In the genomic region with DNA sequence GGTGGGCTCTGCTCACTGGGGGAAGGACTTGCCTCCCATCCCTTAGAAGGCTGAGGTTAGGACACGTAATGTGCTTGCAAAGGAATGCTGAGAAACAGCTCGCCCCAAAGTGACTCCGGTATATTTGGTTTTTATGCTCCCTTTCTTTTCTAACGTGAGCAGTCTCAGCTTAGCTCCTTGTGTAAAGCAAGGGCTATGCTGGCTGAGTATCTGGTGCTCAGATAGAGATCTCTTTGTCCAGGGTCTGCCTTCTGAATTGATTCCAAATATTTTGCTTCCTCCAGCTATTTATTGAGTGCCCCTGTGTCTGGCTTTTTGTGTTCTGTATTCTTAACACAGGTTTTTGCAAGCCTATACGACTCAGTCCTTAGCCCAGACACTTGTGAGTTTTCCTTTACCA, we compare ENCODE assay signal across 21 cellular contexts.
DNase-seq lines count a peak whose midpoint lies in the region; ATAC-seq and TF ChIP-seq lines count a peak whose summit lies in the region.
"Had no signal": no experiment of that assay in that cellular context is flagged by ENCODE, and none has a peak within 500 bp of the region (broad histone marks: within the 10 kb centered on the region; RNA-seq: fewer than 3 reads in every experiment).

No MANE protein-coding gene starts in this region.

- DNase-seq in H9, result no peak
- DNase-seq in SK-N-MC (ENCODE audit: low read depth, low spot score), result no peak
- DNase-seq in stomach, result no peak
- DNase-seq in NCI-H2029 (lab: John Stamatoyannopoulos, UW), result no peak
- no peak for DNase-seq in NCI-H1105 treated with DMSO at 0.1 percent for 48 hours (lab: John Stamatoyannopoulos, UW)
- DNase-seq in neural progenitor cell (ENCODE audit: low spot score), result no peak
- DNase-seq: activated gamma-delta T cell; cerebellar nuclear complex; DND-41; effector memory CD8-positive, alpha-beta T cell; heart right ventricle; immature natural killer cell; KBM-7; naive B cell; NCI-H1092; NCI-H510A treated with DMSO at 0.1 percent for 48 hours; psoas muscle; small intestine; stimulated activated CD4-positive, alpha-beta T cell treated with anti-CD3 and anti-CD28 coated beads, Interleukin-4, amount 100 ng/mL, for 1 hour; T-helper 1 cell had no signal

- H3K9ac ChIP-seq in H9 (ENCODE audit: extremely low read depth, insufficient read length, low read length) (no peak overlapping the region), SK-N-MC (ENCODE audit: insufficient read length) (no peak overlapping the region), neural progenitor cell (no peak overlapping the region)

- no peak overlapping the region for H3K4ac ChIP-seq in H9 (ENCODE audit: low read depth, low read length)

- H3K9me3 ChIP-seq in H9 (ENCODE audit: control insufficient read depth, low read depth, low read length), result peaks cover 6% of the 10 kb centered on the region
- 0 out of 2 replicates have a peak, but pooled peaks cover 4% of the 10 kb centered on the region for H3K9me3 ChIP-seq in SK-N-MC (ENCODE audit: low read depth, low read length)
- no peaks in the 10 kb centered on the region for H3K9me3 ChIP-seq in gastroesophageal sphincter
- no peaks in the 10 kb centered on the region for H3K9me3 ChIP-seq in stomach
- no peaks in the 10 kb centered on the region for H3K9me3 ChIP-seq in neural progenitor cell (ENCODE audit: low read depth)
- H3K9me3 ChIP-seq: psoas muscle had no signal

- H3K9me3 Mint-ChIP-seq in H9 (peaks cover 20 to 22% of the 10 kb centered on the region in 2 experiments), neural progenitor cell (peaks cover 2% of the 10 kb centered on the region)
- H3K9me3 Mint-ChIP-seq: effector memory CD8-positive, alpha-beta T cell; immature natural killer cell had no signal

- H3K79me2 ChIP-seq in H9 (ENCODE audit: insufficient read depth, low read length), result no peaks in the 10 kb centered on the region
- H3K79me2 ChIP-seq in neural progenitor cell (ENCODE audit: low read depth), result no peaks in the 10 kb centered on the region

- no peak for TF ChIP-seq EP300 in gastroesophageal sphincter (IDR thresholded peaks at IDR 0.05)
- no peak for TF ChIP-seq EP300 in stomach (IDR thresholded peaks at IDR 0.05)

- no peaks in the 10 kb centered on the region for H3K23me2 ChIP-seq in H9 (ENCODE audit: insufficient read length, low read depth, low read length, poor library complexity, severe bottlenecking)

- no peak overlapping the region for H3K14ac ChIP-seq in H9 (ENCODE audit: insufficient read depth, low read length)

- H3K36me3 ChIP-seq in SK-N-MC (ENCODE audit: insufficient read depth, low read length) (peaks cover 52% of the 10 kb centered on the region), gastroesophageal sphincter (peaks cover 0 to 40% of the 10 kb centered on the region in 2 donors), stomach (peaks cover 3 to 42% (median 26%) of the 10 kb centered on the region in 4 donors), neural progenitor cell (no peaks in the 10 kb centered on the region)

- H3K4me1 Mint-ChIP-seq in H9 (peaks cover 71 to 78% of the 10 kb centered on the region in 2 experiments), neural progenitor cell (peaks cover 13% of the 10 kb centered on the region)

- no peak overlapping the region for H4K91ac ChIP-seq in H9 (ENCODE audit: insufficient read length, low read depth, low read length)

- no peak for TF ChIP-seq POLR2A in gastroesophageal sphincter (IDR thresholded peaks at IDR 0.05)
- TF ChIP-seq POLR2A in stomach (IDR thresholded peaks at IDR 0.05), result no peak

- no peaks in the 10 kb centered on the region for H3F3A ChIP-seq in neural progenitor cell (ENCODE audit: low read depth)

- H3K4me3 ChIP-seq in SK-N-MC, result no peak overlapping the region
- peak overlapping the region in 1 of 2 donors; percentile 20 for H3K4me3 ChIP-seq in gastroesophageal sphincter
- H3K4me3 ChIP-seq in stomach, result no peak overlapping the region
- H3K4me3 ChIP-seq in neural progenitor cell, result no peak overlapping the region
- H3K4me3 ChIP-seq: heart right ventricle, psoas muscle had no signal

- H2BK120ac ChIP-seq in H9 (ENCODE audit: low read depth, low read length, poor library complexity, severe bottlenecking), result no peak overlapping the region

- H2AFZ ChIP-seq in H9 (ENCODE audit: low read length) (no peak overlapping the region), neural progenitor cell (replicated peaks) (no peak overlapping the region)

- no peak overlapping the region for H4K8ac ChIP-seq in H9 (replicated peaks; ENCODE audit: insufficient read length, low read depth, low read length)

- H2BK5ac ChIP-seq in H9 (ENCODE audit: insufficient read length, low read length), result no peak overlapping the region

- WGBS in H9 (ENCODE audit: extremely low coverage, insufficient read length, low lambda C conversion rate), result no CpG with 5 or more reads among the region's 5 CpGs
- 24 to 42% methylated on average over 5 of the region's 5 CpGs for WGBS in gastroesophageal sphincter (ENCODE audit: low coverage in 1 of 2), 2 donors
- WGBS in stomach, 5 donors, result 49 to 73% (median 64%) methylated on average over 5 of the region's 5 CpGs

- no peak overlapping the region for H2BK12ac ChIP-seq in H9 (ENCODE audit: insufficient read length, low read depth, low read length)

- H3K27me3 ChIP-seq in H9 (ENCODE audit: insufficient read depth, low read length) (no peaks in the 10 kb centered on the region), gastroesophageal sphincter (no peaks in the 10 kb centered on the region), stomach (no peaks in the 10 kb centered on the region), neural progenitor cell (no peaks in the 10 kb centered on the region)
- H3K27me3 ChIP-seq: heart right ventricle had no signal

- H3K36me3 Mint-ChIP-seq in H9 (ENCODE audit: insufficient read depth in 1 of 3, low read depth in 3 of 3) (peaks cover 19 to 34% (median 21%) of the 10 kb centered on the region in 3 experiments), neural progenitor cell (peaks cover 28% of the 10 kb centered on the region)

- H3K27ac Mint-ChIP-seq in H9, result peak overlapping the region in 2 of 3 experiments; percentile 46 to 89; a peak in 4 of 7 replicates
- no peak overlapping the region for H3K27ac Mint-ChIP-seq in neural progenitor cell
- H3K27ac Mint-ChIP-seq: immature natural killer cell had no signal

- H3K27me3 Mint-ChIP-seq in H9 (ENCODE audit: low read depth) (no peaks in the 10 kb centered on the region), neural progenitor cell (ENCODE audit: insufficient read depth, low read depth) (peaks cover 2% of the 10 kb centered on the region)
- H3K27me3 Mint-ChIP-seq: effector memory CD8-positive, alpha-beta T cell; naive B cell had no signal

- H3K4me1 ChIP-seq in H9 (ENCODE audit: insufficient read depth, low read length) (peaks cover 37% of the 10 kb centered on the region), gastroesophageal sphincter (peaks cover 0 to 63% (median 19%) of the 10 kb centered on the region in 3 donors), stomach (peaks cover 15 to 42% (median 22%) of the 10 kb centered on the region in 4 donors), neural progenitor cell (peaks cover 8% of the 10 kb centered on the region)

- no peak overlapping the region for H3K4me3 Mint-ChIP-seq in H9
- no peak overlapping the region for H3K4me3 Mint-ChIP-seq in neural progenitor cell
- H3K4me3 Mint-ChIP-seq: effector memory CD8-positive, alpha-beta T cell; immature natural killer cell; naive B cell had no signal

- ATAC-seq in gastroesophageal sphincter, result no peak
- ATAC-seq: effector memory CD8-positive, alpha-beta T cell; heart right ventricle; psoas muscle had no signal

- H4K5ac ChIP-seq in H9 (ENCODE audit: insufficient read length, low read depth, low read length), result no peak overlapping the region

- H2BK15ac ChIP-seq in H9 (ENCODE audit: low read depth, low read length), result no peak overlapping the region

- no peak overlapping the region for H3K23ac ChIP-seq in H9 (ENCODE audit: insufficient read length, low read depth, low read length)

- no peak overlapping the region for H3K27ac ChIP-seq in H9 (ENCODE audit: insufficient read length, low read depth, low read length)
- peak overlapping the region; percentile 92 for H3K27ac ChIP-seq in SK-N-MC
- H3K27ac ChIP-seq in gastroesophageal sphincter, result peak overlapping the region; percentile 60 to 85 (median 75)
- H3K27ac ChIP-seq in stomach, result peak overlapping the region in 4 of 5 donors; percentile 3 to 72 (median 36)
- H3K27ac ChIP-seq in neural progenitor cell, result no peak overlapping the region
- H3K27ac ChIP-seq: heart right ventricle, psoas muscle had no signal

- no peak overlapping the region for H3T11ph ChIP-seq in H9 (ENCODE audit: low read length)

- H3K4me2 ChIP-seq in H9 (ENCODE audit: insufficient read depth, insufficient read length, low read length), result no peak overlapping the region
- H3K4me2 ChIP-seq in neural progenitor cell, result no peak overlapping the region

- TF ChIP-seq CTCF in H9 (conservative IDR thresholded peaks at IDR 0.05), result no peak
- no peak for TF ChIP-seq CTCF in gastroesophageal sphincter (IDR thresholded peaks at IDR 0.05)
- TF ChIP-seq CTCF in stomach (IDR thresholded peaks at IDR 0.05), result no peak
- no peak for TF ChIP-seq CTCF in neural progenitor cell (IDR thresholded peaks at IDR 0.05)

- intact Hi-C loops in stomach (cut with DNase I; ENCODE audit: low total_unique reads), result no loop called here

- no peaks in the 10 kb centered on the region for H4K20me1 ChIP-seq in H9 (ENCODE audit: control insufficient read depth, insufficient read depth, insufficient read length)
- no peaks in the 10 kb centered on the region for H4K20me1 ChIP-seq in neural progenitor cell (ENCODE audit: low read depth)

- no peak overlapping the region for H3K56ac ChIP-seq in H9 (ENCODE audit: insufficient read length, low read depth, low read length)

- H2BK20ac ChIP-seq in H9 (ENCODE audit: low read depth, low read length, poor library complexity, severe bottlenecking), result no peak overlapping the region

- no peak overlapping the region for H2AK5ac ChIP-seq in H9 (ENCODE audit: insufficient read length, low read length)

- no peaks in the 10 kb centered on the region for H3K79me1 ChIP-seq in H9 (ENCODE audit: insufficient read depth, low read depth, low read length, poor library complexity, severe bottlenecking)

- no peak overlapping the region for H3K18ac ChIP-seq in H9 (ENCODE audit: insufficient read length, low read depth, low read length)

Comparison
In these comparisons a context has a peak if more than half of its experiments do, and no peak if none do; other contexts are left out.
1. H3K27ac ChIP-seq: peak in SK-N-MC (single experiment), gastroesophageal sphincter (4 of 4) and stomach (4 of 5); none in H9 (single experiment) and neural progenitor cell (single experiment).